In the genomic region with DNA sequence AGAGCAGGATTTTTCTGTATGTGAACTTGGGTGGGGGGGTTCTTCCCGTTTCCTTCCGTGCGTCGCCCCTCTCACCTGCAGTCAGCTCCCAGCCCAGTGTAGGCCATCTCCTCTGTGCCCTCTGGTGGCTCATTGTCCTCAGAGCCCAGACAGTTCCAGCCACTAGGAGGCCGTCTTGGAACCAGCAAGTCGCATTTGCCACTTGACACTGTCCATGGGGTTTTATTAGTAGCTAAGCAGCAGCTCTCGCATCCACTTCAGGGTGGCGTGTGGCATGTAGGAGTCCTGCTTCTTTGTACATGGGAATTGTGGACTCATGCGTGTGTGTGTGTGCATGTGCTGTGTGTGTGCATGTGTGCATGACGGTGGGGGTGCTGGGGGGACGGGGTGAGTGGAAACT, we compare ENCODE assay signal across 9 cellular contexts.
DNase-seq lines count a peak whose midpoint lies in the region; ATAC-seq and TF ChIP-seq lines count a peak whose summit lies in the region.
"Had no signal": no experiment of that assay in that cellular context is flagged by ENCODE, and none has a peak within 500 bp of the region (broad histone marks: within the 10 kb centered on the region; RNA-seq: fewer than 3 reads in every experiment).

No MANE protein-coding gene starts in this region.

- intact Hi-C loops in MCF 10A (cut with micrococcal nuclease) = no loop called here

- BruUV-seq in MCF 10A (replicated peaks; lab: Mats Ljungman, UMichigan) = no TSS peak

- no peaks in the 10 kb centered on the region for H3K9me3 Mint-ChIP-seq in activated CD8-positive, alpha-beta memory T cell treated with anti-CD3 and anti-CD28 coated beads, Interleukin-2, amount 10 ng/mL, durations not matched to agents 7 days and 5 days (ENCODE audit: low read depth)
- no peaks in the 10 kb centered on the region for H3K9me3 Mint-ChIP-seq in MCF 10A (ENCODE audit: unreplicated experiment)
- H3K9me3 Mint-ChIP-seq: dendritic cell treated with granulocyte-macrophage colony-stimulating factor and Interleukin-4, amounts not matched to agents 40 ng/mL and 50 ng/mL, for 4 days had no signal

- H3K4me3 Mint-ChIP-seq in activated CD8-positive, alpha-beta memory T cell treated with anti-CD3 and anti-CD28 coated beads, Interleukin-2, amount 10 ng/mL, durations not matched to agents 7 days and 5 days = no peak overlapping the region
- H3K4me3 Mint-ChIP-seq in MCF 10A (ENCODE audit: unreplicated experiment) = no peak overlapping the region
- H3K4me3 Mint-ChIP-seq: dendritic cell treated with granulocyte-macrophage colony-stimulating factor and Interleukin-4, amounts not matched to agents 40 ng/mL and 50 ng/mL, for 4 days had no signal

- no peak overlapping the region for H3K27ac Mint-ChIP-seq in activated CD8-positive, alpha-beta memory T cell treated with anti-CD3 and anti-CD28 coated beads, Interleukin-2, amount 10 ng/mL, durations not matched to agents 7 days and 5 days
- no peak overlapping the region for H3K27ac Mint-ChIP-seq in MCF 10A (ENCODE audit: low read depth, unreplicated experiment)
- H3K27ac Mint-ChIP-seq: dendritic cell treated with granulocyte-macrophage colony-stimulating factor and Interleukin-4, amounts not matched to agents 40 ng/mL and 50 ng/mL, for 4 days had no signal

- H3K36me3 Mint-ChIP-seq in activated CD8-positive, alpha-beta memory T cell treated with anti-CD3 and anti-CD28 coated beads, Interleukin-2, amount 10 ng/mL, durations not matched to agents 7 days and 5 days = peaks cover 43% of the 10 kb centered on the region
- H3K36me3 Mint-ChIP-seq in MCF 10A (ENCODE audit: insufficient read depth, unreplicated experiment) = peaks cover 58% of the 10 kb centered on the region

- H3K27me3 ChIP-seq in layer of hippocampus (ENCODE audit: control insufficient read depth, insufficient read depth, low read length) = no peaks in the 10 kb centered on the region

- POLR2A ChIA-PET in MCF 10A (lab: Yijun Ruan, JAX) = interaction anchor here (0.6 to 1.2 kb wide), 2 partner anchors 38 to 113 kb away, joined by 3 read pairs; no protein-coding TSS in a partner anchor

- H3K27ac ChIP-seq in layer of hippocampus (ENCODE audit: low read depth, low read length) = peak overlapping the region; percentile 59

- no peaks in the 10 kb centered on the region for H3K4me1 Mint-ChIP-seq in activated CD8-positive, alpha-beta memory T cell treated with anti-CD3 and anti-CD28 coated beads, Interleukin-2, amount 10 ng/mL, durations not matched to agents 7 days and 5 days
- H3K4me1 Mint-ChIP-seq in MCF 10A (ENCODE audit: insufficient read depth, unreplicated experiment) = no peaks in the 10 kb centered on the region

- peak; percentile 43 for TF ChIP-seq CTCF in MCF 10A (IDR thresholded peaks at IDR 0.05; ENCODE audit: unreplicated experiment)

- DNase-seq in activated CD8-positive, alpha-beta memory T cell treated with anti-CD3 and anti-CD28 coated beads, Interleukin-2, amount 10 ng/mL, durations not matched to agents 7 days and 5 days = no peak
- DNase-seq in activated CD8-positive, alpha-beta memory T cell treated with anti-CD3 and anti-CD28 coated beads for 24 hours = no peak
- DNase-seq in NCI-H510A treated with DMSO at 0.1 percent for 48 hours (lab: John Stamatoyannopoulos, UW) (peak; percentile 39), MCF 10A (ENCODE audit: unreplicated experiment) (peak; percentile 52), DMS79 (lab: John Stamatoyannopoulos, UW) (no peak), T-helper 9 cell (no peak), NCI-H2081 (lab: John Stamatoyannopoulos, UW) (no peak)

- CTCF ChIA-PET in activated CD8-positive, alpha-beta memory T cell treated with anti-CD3 and anti-CD28 coated beads, Interleukin-2, amount 10 ng/mL, durations not matched to agents 7 days and 5 days (lab: Charles Lee) = interaction anchor here (1.0 to 2.8 kb wide), 3 partner anchors 21 to 127 kb away, joined by 4 to 8 read pairs (median 5); no protein-coding TSS in a partner anchor
- CTCF ChIA-PET in MCF 10A (lab: Yijun Ruan, JAX) = interaction anchor here (0.5 kb wide), 1 partner anchor 83 kb away, joined by 3 read pairs; no protein-coding TSS in a partner anchor

- ATAC-seq in activated CD8-positive, alpha-beta memory T cell treated with anti-CD3 and anti-CD28 coated beads, Interleukin-2, amount 10 ng/mL, durations not matched to agents 7 days and 5 days = peak; percentile 47

- no peaks in the 10 kb centered on the region for H3K27me3 Mint-ChIP-seq in activated CD8-positive, alpha-beta memory T cell treated with anti-CD3 and anti-CD28 coated beads, Interleukin-2, amount 10 ng/mL, durations not matched to agents 7 days and 5 days
- no peaks in the 10 kb centered on the region for H3K27me3 Mint-ChIP-seq in MCF 10A (ENCODE audit: insufficient read depth, unreplicated experiment)
- H3K27me3 Mint-ChIP-seq: dendritic cell treated with granulocyte-macrophage colony-stimulating factor and Interleukin-4, amounts not matched to agents 40 ng/mL and 50 ng/mL, for 4 days had no signal

Comparison
In these comparisons a context has a peak if more than half of its experiments do, and no peak if none do; other contexts are left out.
1. DNase-seq: peak in NCI-H510A treated with DMSO at 0.1 percent for 48 hours (single experiment) and MCF 10A (single experiment); none in activated CD8-positive, alpha-beta memory T cell treated with anti-CD3 and anti-CD28 coated beads, Interleukin-2, amount 10 ng/mL, durations not matched to agents 7 days and 5 days (single experiment), activated CD8-positive, alpha-beta memory T cell treated with anti-CD3 and anti-CD28 coated beads for 24 hours (single experiment), DMS79 (single experiment), T-helper 9 cell (single experiment) and NCI-H2081 (0 of 2).